ENCODE assay signal across 1 cellular context in the genomic region with DNA sequence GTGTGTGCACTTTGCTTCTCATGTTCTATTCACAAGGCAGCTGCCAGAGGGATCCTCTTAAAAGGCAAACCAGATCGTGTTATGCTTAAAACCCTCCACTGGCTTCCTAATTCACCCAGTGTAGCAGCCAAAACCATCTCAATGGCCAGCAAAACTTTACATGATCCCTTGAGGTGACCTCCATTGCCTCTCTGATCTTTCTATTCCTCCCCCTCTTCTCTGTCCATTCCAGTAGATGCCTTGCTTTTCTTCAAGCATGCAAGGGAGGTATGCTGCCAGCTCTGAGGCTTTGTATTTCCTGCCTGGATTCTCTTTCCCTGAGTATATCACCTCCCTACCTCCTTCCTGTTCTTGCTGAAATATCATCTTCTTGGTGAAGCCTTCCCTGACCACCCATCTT.
TF ChIP-seq lines count a peak whose summit lies in the region.

No MANE protein-coding gene starts in this region.

TF ChIP-seq in IMR-90, 13 proteins besides CTCF, POLR2A, EP300 and RAD21 (continued from another document):
- TF ChIP-seq MXI1 (IDR thresholded peaks at IDR 0.05; ENCODE audit: borderline replicate concordance, low read depth, low read length) (no peak), SMC3 (IDR thresholded peaks at IDR 0.05; ENCODE audit: low read depth, low read length) (no peak), NFE2L2 (IDR thresholded peaks at IDR 0.05; ENCODE audit: low read depth, low read length) (no peak), CEBPB (IDR thresholded peaks at IDR 0.05; ENCODE audit: low read depth, low read length) (no peak), CHD1 (IDR thresholded peaks at IDR 0.05; ENCODE audit: low read depth, low read length) (no peak), MAFK (IDR thresholded peaks at IDR 0.05; ENCODE audit: low read depth, low read length) (no peak)
- TF ChIP-seq, protein P1, sequence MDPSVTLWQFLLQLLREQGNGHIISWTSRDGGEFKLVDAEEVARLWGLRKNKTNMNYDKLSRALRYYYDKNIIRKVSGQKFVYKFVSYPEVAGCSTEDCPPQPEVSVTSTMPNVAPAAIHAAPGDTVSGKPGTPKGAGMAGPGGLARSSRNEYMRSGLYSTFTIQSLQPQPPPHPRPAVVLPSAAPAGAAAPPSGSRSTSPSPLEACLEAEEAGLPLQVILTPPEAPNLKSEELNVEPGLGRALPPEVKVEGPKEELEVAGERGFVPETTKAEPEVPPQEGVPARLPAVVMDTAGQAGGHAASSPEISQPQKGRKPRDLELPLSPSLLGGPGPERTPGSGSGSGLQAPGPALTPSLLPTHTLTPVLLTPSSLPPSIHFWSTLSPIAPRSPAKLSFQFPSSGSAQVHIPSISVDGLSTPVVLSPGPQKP (IDR thresholded peaks at IDR 0.05; ENCODE audit: borderline replicate concordance, low read depth, low read length) = no peak
TF ChIP-seq in IMR-90: peak in this region for 0.
